ENCODE assay signal across 1 cellular context in the genomic region with DNA sequence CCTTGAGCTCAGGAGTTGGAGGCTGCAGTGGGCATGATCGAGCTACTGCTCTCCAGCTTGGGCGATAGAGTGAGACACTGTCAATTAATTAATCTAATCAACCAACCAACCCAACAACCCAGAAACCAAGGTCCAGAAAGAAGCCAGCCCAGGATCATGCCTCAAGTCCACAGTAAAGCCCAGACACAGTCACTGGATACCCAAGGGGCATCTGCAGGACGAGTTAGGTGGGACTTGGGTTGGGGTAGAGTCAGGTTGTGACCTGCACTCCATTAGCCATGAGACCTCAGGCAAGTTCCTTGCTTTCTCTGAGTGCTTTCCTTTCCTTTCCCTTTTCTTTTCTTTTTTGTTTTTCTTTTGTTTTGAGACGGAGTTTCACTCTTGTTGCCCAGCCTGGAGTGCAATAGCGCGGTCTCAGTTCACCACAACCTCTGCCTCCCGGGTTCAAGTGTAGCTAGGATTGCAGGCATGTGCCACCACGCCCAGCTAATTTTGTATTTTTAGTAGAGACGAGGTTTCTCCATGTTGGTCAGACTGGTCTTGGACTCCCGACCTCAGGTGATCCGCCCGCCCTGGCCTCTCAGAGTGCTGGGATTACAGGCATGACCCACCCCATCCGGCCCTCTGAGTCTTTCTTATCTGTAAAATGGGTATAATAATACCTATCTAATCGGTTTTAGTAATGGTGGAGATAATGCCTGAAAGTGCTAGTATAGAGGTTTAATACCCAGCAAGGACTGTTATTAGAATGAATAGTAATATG.
TF ChIP-seq lines count a peak whose summit lies in the region.

No MANE protein-coding gene starts in this region.

TF ChIP-seq in H1, 55 proteins besides CTCF, POLR2A, EP300 and RAD21:
- TF ChIP-seq RXRA (IDR thresholded peaks at IDR 0.05; ENCODE audit: insufficient read depth, low read depth, low read length) = no peak
- no peak for TF ChIP-seq SP4 (IDR thresholded peaks at IDR 0.05; ENCODE audit: low read length)
- TF ChIP-seq SAP30 (IDR thresholded peaks at IDR 0.05; ENCODE audit: insufficient read depth, insufficient replicate concordance, low read length) = no peak
- no peak for TF ChIP-seq TAF7 (optimal IDR thresholded peaks at IDR 0.05; ENCODE audit: borderline replicate concordance, low read depth, low read length)
- no peak for TF ChIP-seq GABPA (IDR thresholded peaks at IDR 0.05; ENCODE audit: borderline replicate concordance, insufficient read depth, low read length)
- no peak for TF ChIP-seq KDM4A (IDR thresholded peaks at IDR 0.05; ENCODE audit: low read depth, low read length, severe bottlenecking)
- no peak for TF ChIP-seq TAF1 (IDR thresholded peaks at IDR 0.05; ENCODE audit: low read depth, low read length)
- TF ChIP-seq CHD2 (IDR thresholded peaks at IDR 0.05; ENCODE audit: low read length) = no peak
- no peak for TF ChIP-seq MAFK (IDR thresholded peaks at IDR 0.05; ENCODE audit: low read depth, low read length)
- no peak for TF ChIP-seq NRF1 (IDR thresholded peaks at IDR 0.05; ENCODE audit: low read depth, low read length)
- no peak for TF ChIP-seq CREB1 (IDR thresholded peaks at IDR 0.05)
- TF ChIP-seq CBX8 (IDR thresholded peaks at IDR 0.05; ENCODE audit: borderline replicate concordance, low read depth, low read length) = no peak
- TF ChIP-seq ASH2L (IDR thresholded peaks at IDR 0.05; ENCODE audit: low read length) = no peak
- no peak for TF ChIP-seq POU5F1 (IDR thresholded peaks at IDR 0.05; ENCODE audit: low read depth, low read length)
- TF ChIP-seq, protein P1, sequence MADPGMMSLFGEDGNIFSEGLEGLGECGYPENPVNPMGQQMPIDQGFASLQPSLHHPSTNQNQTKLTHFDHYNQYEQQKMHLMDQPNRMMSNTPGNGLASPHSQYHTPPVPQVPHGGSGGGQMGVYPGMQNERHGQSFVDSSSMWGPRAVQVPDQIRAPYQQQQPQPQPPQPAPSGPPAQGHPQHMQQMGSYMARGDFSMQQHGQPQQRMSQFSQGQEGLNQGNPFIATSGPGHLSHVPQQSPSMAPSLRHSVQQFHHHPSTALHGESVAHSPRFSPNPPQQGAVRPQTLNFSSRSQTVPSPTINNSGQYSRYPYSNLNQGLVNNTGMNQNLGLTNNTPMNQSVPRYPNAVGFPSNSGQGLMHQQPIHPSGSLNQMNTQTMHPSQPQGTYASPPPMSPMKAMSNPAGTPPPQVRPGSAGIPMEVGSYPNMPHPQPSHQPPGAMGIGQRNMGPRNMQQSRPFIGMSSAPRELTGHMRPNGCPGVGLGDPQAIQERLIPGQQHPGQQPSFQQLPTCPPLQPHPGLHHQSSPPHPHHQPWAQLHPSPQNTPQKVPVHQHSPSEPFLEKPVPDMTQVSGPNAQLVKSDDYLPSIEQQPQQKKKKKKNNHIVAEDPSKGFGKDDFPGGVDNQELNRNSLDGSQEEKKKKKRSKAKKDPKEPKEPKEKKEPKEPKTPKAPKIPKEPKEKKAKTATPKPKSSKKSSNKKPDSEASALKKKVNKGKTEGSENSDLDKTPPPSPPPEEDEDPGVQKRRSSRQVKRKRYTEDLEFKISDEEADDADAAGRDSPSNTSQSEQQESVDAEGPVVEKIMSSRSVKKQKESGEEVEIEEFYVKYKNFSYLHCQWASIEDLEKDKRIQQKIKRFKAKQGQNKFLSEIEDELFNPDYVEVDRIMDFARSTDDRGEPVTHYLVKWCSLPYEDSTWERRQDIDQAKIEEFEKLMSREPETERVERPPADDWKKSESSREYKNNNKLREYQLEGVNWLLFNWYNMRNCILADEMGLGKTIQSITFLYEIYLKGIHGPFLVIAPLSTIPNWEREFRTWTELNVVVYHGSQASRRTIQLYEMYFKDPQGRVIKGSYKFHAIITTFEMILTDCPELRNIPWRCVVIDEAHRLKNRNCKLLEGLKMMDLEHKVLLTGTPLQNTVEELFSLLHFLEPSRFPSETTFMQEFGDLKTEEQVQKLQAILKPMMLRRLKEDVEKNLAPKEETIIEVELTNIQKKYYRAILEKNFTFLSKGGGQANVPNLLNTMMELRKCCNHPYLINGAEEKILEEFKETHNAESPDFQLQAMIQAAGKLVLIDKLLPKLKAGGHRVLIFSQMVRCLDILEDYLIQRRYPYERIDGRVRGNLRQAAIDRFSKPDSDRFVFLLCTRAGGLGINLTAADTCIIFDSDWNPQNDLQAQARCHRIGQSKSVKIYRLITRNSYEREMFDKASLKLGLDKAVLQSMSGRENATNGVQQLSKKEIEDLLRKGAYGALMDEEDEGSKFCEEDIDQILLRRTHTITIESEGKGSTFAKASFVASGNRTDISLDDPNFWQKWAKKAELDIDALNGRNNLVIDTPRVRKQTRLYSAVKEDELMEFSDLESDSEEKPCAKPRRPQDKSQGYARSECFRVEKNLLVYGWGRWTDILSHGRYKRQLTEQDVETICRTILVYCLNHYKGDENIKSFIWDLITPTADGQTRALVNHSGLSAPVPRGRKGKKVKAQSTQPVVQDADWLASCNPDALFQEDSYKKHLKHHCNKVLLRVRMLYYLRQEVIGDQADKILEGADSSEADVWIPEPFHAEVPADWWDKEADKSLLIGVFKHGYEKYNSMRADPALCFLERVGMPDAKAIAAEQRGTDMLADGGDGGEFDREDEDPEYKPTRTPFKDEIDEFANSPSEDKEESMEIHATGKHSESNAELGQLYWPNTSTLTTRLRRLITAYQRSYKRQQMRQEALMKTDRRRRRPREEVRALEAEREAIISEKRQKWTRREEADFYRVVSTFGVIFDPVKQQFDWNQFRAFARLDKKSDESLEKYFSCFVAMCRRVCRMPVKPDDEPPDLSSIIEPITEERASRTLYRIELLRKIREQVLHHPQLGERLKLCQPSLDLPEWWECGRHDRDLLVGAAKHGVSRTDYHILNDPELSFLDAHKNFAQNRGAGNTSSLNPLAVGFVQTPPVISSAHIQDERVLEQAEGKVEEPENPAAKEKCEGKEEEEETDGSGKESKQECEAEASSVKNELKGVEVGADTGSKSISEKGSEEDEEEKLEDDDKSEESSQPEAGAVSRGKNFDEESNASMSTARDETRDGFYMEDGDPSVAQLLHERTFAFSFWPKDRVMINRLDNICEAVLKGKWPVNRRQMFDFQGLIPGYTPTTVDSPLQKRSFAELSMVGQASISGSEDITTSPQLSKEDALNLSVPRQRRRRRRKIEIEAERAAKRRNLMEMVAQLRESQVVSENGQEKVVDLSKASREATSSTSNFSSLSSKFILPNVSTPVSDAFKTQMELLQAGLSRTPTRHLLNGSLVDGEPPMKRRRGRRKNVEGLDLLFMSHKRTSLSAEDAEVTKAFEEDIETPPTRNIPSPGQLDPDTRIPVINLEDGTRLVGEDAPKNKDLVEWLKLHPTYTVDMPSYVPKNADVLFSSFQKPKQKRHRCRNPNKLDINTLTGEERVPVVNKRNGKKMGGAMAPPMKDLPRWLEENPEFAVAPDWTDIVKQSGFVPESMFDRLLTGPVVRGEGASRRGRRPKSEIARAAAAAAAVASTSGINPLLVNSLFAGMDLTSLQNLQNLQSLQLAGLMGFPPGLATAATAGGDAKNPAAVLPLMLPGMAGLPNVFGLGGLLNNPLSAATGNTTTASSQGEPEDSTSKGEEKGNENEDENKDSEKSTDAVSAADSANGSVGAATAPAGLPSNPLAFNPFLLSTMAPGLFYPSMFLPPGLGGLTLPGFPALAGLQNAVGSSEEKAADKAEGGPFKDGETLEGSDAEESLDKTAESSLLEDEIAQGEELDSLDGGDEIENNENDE (IDR thresholded peaks at IDR 0.05; ENCODE audit: insufficient replicate concordance, low read length) = no peak
- TF ChIP-seq, protein P2, sequence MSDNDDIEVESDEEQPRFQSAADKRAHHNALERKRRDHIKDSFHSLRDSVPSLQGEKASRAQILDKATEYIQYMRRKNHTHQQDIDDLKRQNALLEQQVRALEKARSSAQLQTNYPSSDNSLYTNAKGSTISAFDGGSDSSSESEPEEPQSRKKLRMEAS (IDR thresholded peaks at IDR 0.05) = no peak
- TF ChIP-seq, protein P3, sequence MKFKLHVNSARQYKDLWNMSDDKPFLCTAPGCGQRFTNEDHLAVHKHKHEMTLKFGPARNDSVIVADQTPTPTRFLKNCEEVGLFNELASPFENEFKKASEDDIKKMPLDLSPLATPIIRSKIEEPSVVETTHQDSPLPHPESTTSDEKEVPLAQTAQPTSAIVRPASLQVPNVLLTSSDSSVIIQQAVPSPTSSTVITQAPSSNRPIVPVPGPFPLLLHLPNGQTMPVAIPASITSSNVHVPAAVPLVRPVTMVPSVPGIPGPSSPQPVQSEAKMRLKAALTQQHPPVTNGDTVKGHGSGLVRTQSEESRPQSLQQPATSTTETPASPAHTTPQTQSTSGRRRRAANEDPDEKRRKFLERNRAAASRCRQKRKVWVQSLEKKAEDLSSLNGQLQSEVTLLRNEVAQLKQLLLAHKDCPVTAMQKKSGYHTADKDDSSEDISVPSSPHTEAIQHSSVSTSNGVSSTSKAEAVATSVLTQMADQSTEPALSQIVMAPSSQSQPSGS (IDR thresholded peaks at IDR 0.05; ENCODE audit: low read length) = no peak
- no peak for TF ChIP-seq GTF2F1 (IDR thresholded peaks at IDR 0.05; ENCODE audit: borderline replicate concordance, low read depth, low read length)
- no peak for TF ChIP-seq RFX5 (IDR thresholded peaks at IDR 0.05; ENCODE audit: borderline replicate concordance, low read depth, low read length)
